27 cellular contexts compared by ENCODE assay signal in the genomic region with DNA sequence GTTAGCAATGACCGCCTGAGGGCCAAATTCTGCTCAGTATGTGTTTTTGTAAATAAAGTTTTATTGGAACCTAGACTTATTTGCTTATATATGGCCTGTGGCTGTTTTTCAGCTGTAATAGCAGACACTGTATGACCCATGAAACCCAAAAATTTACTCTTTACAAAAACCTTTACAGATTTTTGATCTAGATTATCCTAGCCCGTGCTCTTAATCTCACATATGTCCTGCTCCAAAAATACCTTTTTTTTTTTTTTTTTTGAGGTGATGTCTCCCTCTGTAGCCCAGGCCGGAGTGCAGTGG.
DNase-seq lines count a peak whose midpoint lies in the region; ATAC-seq and TF ChIP-seq lines count a peak whose summit lies in the region.
"Had no signal": no experiment of that assay in that cellular context is flagged by ENCODE, and none has a peak within 500 bp of the region (broad histone marks: within the 10 kb centered on the region; RNA-seq: fewer than 3 reads in every experiment).

No MANE protein-coding gene starts in this region.

- H3K4me3 ChIP-seq in neutrophil (ENCODE audit: low read depth in 1 of 2, low read length in 1 of 2) (no peak overlapping the region), mammary epithelial cell (replicated peaks in 1 of 3; ENCODE audit: insufficient read depth in 1 of 3, low read depth in 2 of 3, low read length in 3 of 3) (no peak overlapping the region)
- H3K4me3 ChIP-seq: gastrocnemius medialis, HAP-1, tibial nerve had no signal

- no TSS peak for BruUV-seq in mammary epithelial cell (replicated peaks; lab: Mats Ljungman, UMichigan)

- H3K27me3 Mint-ChIP-seq in CD4-positive, alpha-beta T cell, result no peaks in the 10 kb centered on the region
- H3K27me3 Mint-ChIP-seq in WTC11 (ENCODE audit: low read depth), result no peaks in the 10 kb centered on the region
- H3K27me3 Mint-ChIP-seq: stimulated activated naive CD8-positive, alpha-beta T cell treated with anti-CD3 and anti-CD28 coated beads, Interleukin-15, amount 100 ng/mL, for 72 hours had no signal

- intact Hi-C loops in CD4-positive, alpha-beta T cell (cut with DNase I, micrococcal nuclease), result loop anchor here in 1 of 2 experiments (5.0 kb wide), 1 partner anchor 116 kb away; no protein-coding TSS in a partner anchor
- intact Hi-C loops in mammary epithelial cell (cut with micrococcal nuclease), result no loop called here

- TF ChIP-seq CTCF in CD4-positive, alpha-beta T cell (IDR thresholded peaks at IDR 0.05), result no peak
- no peak for TF ChIP-seq CTCF in WTC11 (IDR thresholded peaks at IDR 0.05)
- no peak for TF ChIP-seq CTCF in neutrophil (IDR thresholded peaks at IDR 0.05)
- no peak for TF ChIP-seq CTCF in mammary epithelial cell (conservative IDR thresholded peaks at IDR 0.05 in 1 of 2, IDR thresholded peaks at IDR 0.05 in 1 of 2; ENCODE audit: extremely low read depth in 1 of 2, insufficient read depth in 1 of 2, low read depth in 1 of 2, low read length in 2 of 2)

- H3K9me3 Mint-ChIP-seq in CD4-positive, alpha-beta T cell, result no peaks in the 10 kb centered on the region
- H3K9me3 Mint-ChIP-seq in WTC11, result no peaks in the 10 kb centered on the region
- H3K9me3 Mint-ChIP-seq: nephron; stimulated activated naive CD8-positive, alpha-beta T cell treated with anti-CD3 and anti-CD28 coated beads, Interleukin-15, amount 100 ng/mL, for 72 hours; T-helper 1 cell treated with Interleukin-12 subunit alpha and Interleukin-12 subunit beta and Interleukin-4 antibody, amounts not matched to agents 30 μg/mL and 1 μg/mL, for 36 hours had no signal

- H3K27ac ChIP-seq in CD4-positive, alpha-beta T cell (ENCODE audit: low read depth, low read length), result no peak overlapping the region
- H3K27ac ChIP-seq in neutrophil (peak overlapping the region; percentile 71), mammary epithelial cell (ENCODE audit: insufficient read depth, low read depth, low read length) (no peak overlapping the region)
- H3K27ac ChIP-seq: gastrocnemius medialis had no signal

- H3K4me2 ChIP-seq in mammary epithelial cell (ENCODE audit: insufficient read depth, low read depth, low read length), result no peak overlapping the region

- POLR2A ChIA-PET in CD4-positive, alpha-beta T cell (lab: Charles Lee), result interaction anchor here (0.7 to 2.3 kb wide), 7 partner anchors 9 to 768 kb away, joined by 3 to 7 read pairs (median 3); no protein-coding TSS in a partner anchor
- POLR2A ChIA-PET in WTC11 (lab: Charles Lee), result interaction anchor here (0.7 kb wide), 2 partner anchors 8 to 163 kb away, joined by 3 to 5 read pairs; no protein-coding TSS in a partner anchor

- CTCF ChIA-PET in CD4-positive, alpha-beta T cell (lab: Charles Lee), result interaction anchor here (1.2 kb wide), 1 partner anchor 198 kb away, joined by 3 read pairs; no protein-coding TSS in a partner anchor
- CTCF ChIA-PET in WTC11 (lab: Charles Lee) (no interaction called here), mammary epithelial cell (lab: Charles Lee; ENCODE audit: low non-redundant PET) (no interaction called here)

- H3K4me1 Mint-ChIP-seq in CD4-positive, alpha-beta T cell (ENCODE audit: low read depth), result peaks cover 41% of the 10 kb centered on the region
- peaks cover 67% of the 10 kb centered on the region for H3K4me1 Mint-ChIP-seq in WTC11

- no peak for DNase-seq in CD4-positive, alpha-beta T cell
- DNase-seq in HT-29 (ENCODE audit: low spot score) (peak; percentile 25), WTC11 (ENCODE audit: low spot score) (no peak), mammary epithelial cell (no peak), T-helper 1 cell (no peak), iPS-NIHi7 (ENCODE audit: extremely low spot score) (no peak)
- DNase-seq: activated CD4-positive, alpha-beta T cell treated with anti-CD3 and anti-CD28 coated beads, Interleukin-2, amount 50 U/mL, for 4 hours; activated naive CD4-positive, alpha-beta T cell; activated T-cell treated with anti-CD3 and anti-CD28 coated beads for 4 hours; anterior cingulate cortex; central memory CD4-positive, alpha-beta T cell; COR-L47; gastrocnemius medialis; IMR-90; kidney glomerular epithelial cell; mesendoderm; NCI-H1417; NCI-H2107; NCI-H524; SHP77; stimulated activated CD4-positive, alpha-beta T cell treated with anti-CD3 and anti-CD28 coated beads, Interleukin-2, amount 100 ng/mL, for 48 hours; stimulated activated naive CD8-positive, alpha-beta T cell treated with anti-CD3 and anti-CD28 coated beads, Interleukin-15, amount 100 ng/mL, for 72 hours had no signal

- H2AFZ ChIP-seq in mammary epithelial cell (ENCODE audit: low read depth, low read length), result no peak overlapping the region

- H3K79me2 ChIP-seq in mammary epithelial cell (ENCODE audit: insufficient read depth, low read length), result no peaks in the 10 kb centered on the region

- peaks cover 41 to 54% of the 10 kb centered on the region in 2 experiments for H3K4me1 ChIP-seq in neutrophil (ENCODE audit: control insufficient read depth in 1 of 2, insufficient read depth in 1 of 2, low read depth in 1 of 2, low read length in 1 of 2)
- H3K4me1 ChIP-seq in mammary epithelial cell (ENCODE audit: insufficient read depth, low read length), result peaks cover 14% of the 10 kb centered on the region

- H3K4me3 Mint-ChIP-seq in CD4-positive, alpha-beta T cell, result no peak overlapping the region
- no peak overlapping the region for H3K4me3 Mint-ChIP-seq in WTC11

- H3K9ac ChIP-seq in mammary epithelial cell (ENCODE audit: insufficient read depth, low read length), result no peak overlapping the region

- no peaks in the 10 kb centered on the region for H3K27me3 ChIP-seq in CD4-positive, alpha-beta T cell (ENCODE audit: control insufficient read depth, insufficient read depth, low read length)
- H3K27me3 ChIP-seq in neutrophil (no peaks in the 10 kb centered on the region), mammary epithelial cell (ENCODE audit: insufficient read depth, low read length) (no peaks in the 10 kb centered on the region)
- H3K27me3 ChIP-seq: gastrocnemius medialis, tibial nerve had no signal

- no peaks in the 10 kb centered on the region for H3K36me3 Mint-ChIP-seq in CD4-positive, alpha-beta T cell (ENCODE audit: low read depth)
- H3K36me3 Mint-ChIP-seq in WTC11, result no peaks in the 10 kb centered on the region

- in situ Hi-C loops in mammary epithelial cell (cut with MboI; ENCODE audit: low sequenced_read_pairs in 2 of 2), result no loop called here

- H3K9me3 ChIP-seq in CD4-positive, alpha-beta T cell (ENCODE audit: control insufficient read depth, low read length), result no peaks in the 10 kb centered on the region
- H3K9me3 ChIP-seq in neutrophil (no peaks in the 10 kb centered on the region), mammary epithelial cell (replicated peaks; ENCODE audit: insufficient read depth, low read length) (no peaks in the 10 kb centered on the region)
- H3K9me3 ChIP-seq: gastrocnemius medialis, HAP-1, tibial nerve had no signal

- 96% methylated on average over 3 of the region's 3 CpGs for WGBS in mammary epithelial cell (ENCODE audit: low coverage, missing lambda C conversion rate)

- no peaks in the 10 kb centered on the region for H4K20me1 ChIP-seq in mammary epithelial cell (ENCODE audit: insufficient read depth, low read length)

- no peak for ATAC-seq in CD4-positive, alpha-beta T cell (ENCODE audit: poor library complexity)
- ATAC-seq in WTC11, result no peak
- ATAC-seq: gastrocnemius medialis; stimulated activated naive CD8-positive, alpha-beta T cell treated with anti-CD3 and anti-CD28 coated beads, Interleukin-15, amount 100 ng/mL, for 72 hours had no signal

- H3K36me3 ChIP-seq in neutrophil (no peaks in the 10 kb centered on the region), mammary epithelial cell (ENCODE audit: insufficient read depth, low read length) (no peaks in the 10 kb centered on the region)
- H3K36me3 ChIP-seq: gastrocnemius medialis, HAP-1, tibial nerve had no signal

- H3K27ac Mint-ChIP-seq in CD4-positive, alpha-beta T cell, result peak overlapping the region; percentile 82
- peak overlapping the region; percentile 24; the same call in 1 of the 2 replicates for H3K27ac Mint-ChIP-seq in WTC11

- dilution Hi-C loops in mammary epithelial cell (cut with HindIII; ENCODE audit: low sequenced_read_pairs), result no loop called here

TF ChIP-seq in WTC11, 78 proteins besides CTCF, POLR2A, EP300 and RAD21 (continues in another document):
- TF ChIP-seq, protein P1, sequence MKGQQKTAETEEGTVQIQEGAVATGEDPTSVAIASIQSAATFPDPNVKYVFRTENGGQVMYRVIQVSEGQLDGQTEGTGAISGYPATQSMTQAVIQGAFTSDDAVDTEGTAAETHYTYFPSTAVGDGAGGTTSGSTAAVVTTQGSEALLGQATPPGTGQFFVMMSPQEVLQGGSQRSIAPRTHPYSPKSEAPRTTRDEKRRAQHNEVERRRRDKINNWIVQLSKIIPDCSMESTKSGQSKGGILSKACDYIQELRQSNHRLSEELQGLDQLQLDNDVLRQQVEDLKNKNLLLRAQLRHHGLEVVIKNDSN (CRISPR knock-in tag; IDR thresholded peaks at IDR 0.05), result no peak
- TF ChIP-seq ESRRA (CRISPR knock-in tag; IDR thresholded peaks at IDR 0.05; ENCODE audit: borderline replicate concordance) (no peak), ELF4 (CRISPR knock-in tag; IDR thresholded peaks at IDR 0.05; ENCODE audit: low read depth) (no peak), NR2C2 (CRISPR knock-in tag; IDR thresholded peaks at IDR 0.05) (no peak), ZNF232 (CRISPR knock-in tag; IDR thresholded peaks at IDR 0.05) (no peak)
- TF ChIP-seq, protein P2, sequence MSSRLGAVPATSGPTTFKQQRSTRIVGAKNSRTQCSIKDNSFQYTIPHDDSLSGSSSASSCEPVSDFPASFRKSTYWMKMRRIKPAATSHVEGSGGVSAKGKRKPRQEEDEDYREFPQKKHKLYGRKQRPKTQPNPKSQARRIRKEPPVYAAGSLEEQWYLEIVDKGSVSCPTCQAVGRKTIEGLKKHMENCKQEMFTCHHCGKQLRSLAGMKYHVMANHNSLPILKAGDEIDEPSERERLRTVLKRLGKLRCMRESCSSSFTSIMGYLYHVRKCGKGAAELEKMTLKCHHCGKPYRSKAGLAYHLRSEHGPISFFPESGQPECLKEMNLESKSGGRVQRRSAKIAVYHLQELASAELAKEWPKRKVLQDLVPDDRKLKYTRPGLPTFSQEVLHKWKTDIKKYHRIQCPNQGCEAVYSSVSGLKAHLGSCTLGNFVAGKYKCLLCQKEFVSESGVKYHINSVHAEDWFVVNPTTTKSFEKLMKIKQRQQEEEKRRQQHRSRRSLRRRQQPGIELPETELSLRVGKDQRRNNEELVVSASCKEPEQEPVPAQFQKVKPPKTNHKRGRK (CRISPR knock-in tag; IDR thresholded peaks at IDR 0.05; ENCODE audit: borderline replicate concordance), result no peak
